Comparison of ENCODE assay signal across 1 cellular context in genomic region chr3:119498188-119498987, GRCh38.
A peak's percentile ranks its signal among the peaks of the same experiment; 100 is the strongest.
TF ChIP-seq lines count a peak whose summit lies in the region.

A gene with protein sequence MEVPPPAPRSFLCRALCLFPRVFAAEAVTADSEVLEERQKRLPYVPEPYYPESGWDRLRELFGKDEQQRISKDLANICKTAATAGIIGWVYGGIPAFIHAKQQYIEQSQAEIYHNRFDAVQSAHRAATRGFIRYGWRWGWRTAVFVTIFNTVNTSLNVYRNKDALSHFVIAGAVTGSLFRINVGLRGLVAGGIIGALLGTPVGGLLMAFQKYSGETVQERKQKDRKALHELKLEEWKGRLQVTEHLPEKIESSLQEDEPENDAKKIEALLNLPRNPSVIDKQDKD (plus strand): TSS chr3:119498547. CDS start chr3:119498734, 187 bp downstream.

TF ChIP-seq in HepG2, 621 proteins besides CTCF, POLR2A, EP300 and RAD21 (continued from another document and continues in another):
- TF ChIP-seq, protein P1, sequence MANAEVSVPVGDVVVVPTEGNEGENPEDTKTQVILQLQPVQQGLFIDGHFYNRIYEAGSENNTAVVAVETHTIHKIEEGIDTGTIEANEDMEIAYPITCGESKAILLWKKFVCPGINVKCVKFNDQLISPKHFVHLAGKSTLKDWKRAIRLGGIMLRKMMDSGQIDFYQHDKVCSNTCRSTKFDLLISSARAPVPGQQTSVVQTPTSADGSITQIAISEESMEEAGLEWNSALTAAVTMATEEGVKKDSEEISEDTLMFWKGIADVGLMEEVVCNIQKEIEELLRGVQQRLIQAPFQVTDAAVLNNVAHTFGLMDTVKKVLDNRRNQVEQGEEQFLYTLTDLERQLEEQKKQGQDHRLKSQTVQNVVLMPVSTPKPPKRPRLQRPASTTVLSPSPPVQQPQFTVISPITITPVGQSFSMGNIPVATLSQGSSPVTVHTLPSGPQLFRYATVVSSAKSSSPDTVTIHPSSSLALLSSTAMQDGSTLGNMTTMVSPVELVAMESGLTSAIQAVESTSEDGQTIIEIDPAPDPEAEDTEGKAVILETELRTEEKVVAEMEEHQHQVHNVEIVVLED (CRISPR knock-in tag; IDR thresholded peaks at IDR 0.05; ENCODE audit: borderline replicate concordance): peak; percentile 83; the same call in 1 of the 2 replicates
- TF ChIP-seq HCFC1 (IDR thresholded peaks at IDR 0.05; ENCODE audit: low read depth, low read length): peak; percentile 75
- no peak for TF ChIP-seq ZNF232 (CRISPR knock-in tag; IDR thresholded peaks at IDR 0.05; ENCODE audit: borderline replicate concordance)
- no peak for TF ChIP-seq CEBPB (IDR thresholded peaks at IDR 0.05; ENCODE audit: borderline replicate concordance, low read depth, low read length)
- TF ChIP-seq, protein P2, sequence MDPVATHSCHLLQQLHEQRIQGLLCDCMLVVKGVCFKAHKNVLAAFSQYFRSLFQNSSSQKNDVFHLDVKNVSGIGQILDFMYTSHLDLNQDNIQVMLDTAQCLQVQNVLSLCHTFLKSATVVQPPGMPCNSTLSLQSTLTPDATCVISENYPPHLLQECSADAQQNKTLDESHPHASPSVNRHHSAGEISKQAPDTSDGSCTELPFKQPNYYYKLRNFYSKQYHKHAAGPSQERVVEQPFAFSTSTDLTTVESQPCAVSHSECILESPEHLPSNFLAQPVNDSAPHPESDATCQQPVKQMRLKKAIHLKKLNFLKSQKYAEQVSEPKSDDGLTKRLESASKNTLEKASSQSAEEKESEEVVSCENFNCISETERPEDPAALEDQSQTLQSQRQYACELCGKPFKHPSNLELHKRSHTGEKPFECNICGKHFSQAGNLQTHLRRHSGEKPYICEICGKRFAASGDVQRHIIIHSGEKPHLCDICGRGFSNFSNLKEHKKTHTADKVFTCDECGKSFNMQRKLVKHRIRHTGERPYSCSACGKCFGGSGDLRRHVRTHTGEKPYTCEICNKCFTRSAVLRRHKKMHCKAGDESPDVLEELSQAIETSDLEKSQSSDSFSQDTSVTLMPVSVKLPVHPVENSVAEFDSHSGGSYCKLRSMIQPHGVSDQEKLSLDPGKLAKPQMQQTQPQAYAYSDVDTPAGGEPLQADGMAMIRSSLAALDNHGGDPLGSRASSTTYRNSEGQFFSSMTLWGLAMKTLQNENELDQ (CRISPR knock-in tag; IDR thresholded peaks at IDR 0.05; ENCODE audit: borderline replicate concordance): no peak
- TF ChIP-seq, protein P3, sequence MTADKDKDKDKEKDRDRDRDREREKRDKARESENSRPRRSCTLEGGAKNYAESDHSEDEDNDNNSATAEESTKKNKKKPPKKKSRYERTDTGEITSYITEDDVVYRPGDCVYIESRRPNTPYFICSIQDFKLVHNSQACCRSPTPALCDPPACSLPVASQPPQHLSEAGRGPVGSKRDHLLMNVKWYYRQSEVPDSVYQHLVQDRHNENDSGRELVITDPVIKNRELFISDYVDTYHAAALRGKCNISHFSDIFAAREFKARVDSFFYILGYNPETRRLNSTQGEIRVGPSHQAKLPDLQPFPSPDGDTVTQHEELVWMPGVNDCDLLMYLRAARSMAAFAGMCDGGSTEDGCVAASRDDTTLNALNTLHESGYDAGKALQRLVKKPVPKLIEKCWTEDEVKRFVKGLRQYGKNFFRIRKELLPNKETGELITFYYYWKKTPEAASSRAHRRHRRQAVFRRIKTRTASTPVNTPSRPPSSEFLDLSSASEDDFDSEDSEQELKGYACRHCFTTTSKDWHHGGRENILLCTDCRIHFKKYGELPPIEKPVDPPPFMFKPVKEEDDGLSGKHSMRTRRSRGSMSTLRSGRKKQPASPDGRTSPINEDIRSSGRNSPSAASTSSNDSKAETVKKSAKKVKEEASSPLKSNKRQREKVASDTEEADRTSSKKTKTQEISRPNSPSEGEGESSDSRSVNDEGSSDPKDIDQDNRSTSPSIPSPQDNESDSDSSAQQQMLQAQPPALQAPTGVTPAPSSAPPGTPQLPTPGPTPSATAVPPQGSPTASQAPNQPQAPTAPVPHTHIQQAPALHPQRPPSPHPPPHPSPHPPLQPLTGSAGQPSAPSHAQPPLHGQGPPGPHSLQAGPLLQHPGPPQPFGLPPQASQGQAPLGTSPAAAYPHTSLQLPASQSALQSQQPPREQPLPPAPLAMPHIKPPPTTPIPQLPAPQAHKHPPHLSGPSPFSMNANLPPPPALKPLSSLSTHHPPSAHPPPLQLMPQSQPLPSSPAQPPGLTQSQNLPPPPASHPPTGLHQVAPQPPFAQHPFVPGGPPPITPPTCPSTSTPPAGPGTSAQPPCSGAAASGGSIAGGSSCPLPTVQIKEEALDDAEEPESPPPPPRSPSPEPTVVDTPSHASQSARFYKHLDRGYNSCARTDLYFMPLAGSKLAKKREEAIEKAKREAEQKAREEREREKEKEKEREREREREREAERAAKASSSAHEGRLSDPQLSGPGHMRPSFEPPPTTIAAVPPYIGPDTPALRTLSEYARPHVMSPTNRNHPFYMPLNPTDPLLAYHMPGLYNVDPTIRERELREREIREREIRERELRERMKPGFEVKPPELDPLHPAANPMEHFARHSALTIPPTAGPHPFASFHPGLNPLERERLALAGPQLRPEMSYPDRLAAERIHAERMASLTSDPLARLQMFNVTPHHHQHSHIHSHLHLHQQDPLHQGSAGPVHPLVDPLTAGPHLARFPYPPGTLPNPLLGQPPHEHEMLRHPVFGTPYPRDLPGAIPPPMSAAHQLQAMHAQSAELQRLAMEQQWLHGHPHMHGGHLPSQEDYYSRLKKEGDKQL (CRISPR knock-in tag; IDR thresholded peaks at IDR 0.05; ENCODE audit: low read depth): peak; percentile 49; the same call in 1 of the 2 replicates
- TF ChIP-seq JDP2 (CRISPR knock-in tag; IDR thresholded peaks at IDR 0.05; ENCODE audit: borderline replicate concordance): no peak; the same call in 1 of the 2 replicates
- no peak for TF ChIP-seq ZNF570 (CRISPR knock-in tag; IDR thresholded peaks at IDR 0.05; ENCODE audit: borderline replicate concordance)
- TF ChIP-seq, protein P4, sequence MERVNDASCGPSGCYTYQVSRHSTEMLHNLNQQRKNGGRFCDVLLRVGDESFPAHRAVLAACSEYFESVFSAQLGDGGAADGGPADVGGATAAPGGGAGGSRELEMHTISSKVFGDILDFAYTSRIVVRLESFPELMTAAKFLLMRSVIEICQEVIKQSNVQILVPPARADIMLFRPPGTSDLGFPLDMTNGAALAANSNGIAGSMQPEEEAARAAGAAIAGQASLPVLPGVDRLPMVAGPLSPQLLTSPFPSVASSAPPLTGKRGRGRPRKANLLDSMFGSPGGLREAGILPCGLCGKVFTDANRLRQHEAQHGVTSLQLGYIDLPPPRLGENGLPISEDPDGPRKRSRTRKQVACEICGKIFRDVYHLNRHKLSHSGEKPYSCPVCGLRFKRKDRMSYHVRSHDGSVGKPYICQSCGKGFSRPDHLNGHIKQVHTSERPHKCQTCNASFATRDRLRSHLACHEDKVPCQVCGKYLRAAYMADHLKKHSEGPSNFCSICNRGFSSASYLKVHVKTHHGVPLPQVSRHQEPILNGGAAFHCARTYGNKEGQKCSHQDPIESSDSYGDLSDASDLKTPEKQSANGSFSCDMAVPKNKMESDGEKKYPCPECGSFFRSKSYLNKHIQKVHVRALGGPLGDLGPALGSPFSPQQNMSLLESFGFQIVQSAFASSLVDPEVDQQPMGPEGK (CRISPR knock-in tag; IDR thresholded peaks at IDR 0.05): peak; percentile 89
- TF ChIP-seq ZFY (CRISPR knock-in tag; IDR thresholded peaks at IDR 0.05): peak; percentile 93
- TF ChIP-seq GATAD1 (CRISPR knock-in tag; IDR thresholded peaks at IDR 0.05): peak; percentile 91
- peak; percentile 58 for TF ChIP-seq ZNF609 (CRISPR knock-in tag; IDR thresholded peaks at IDR 0.05; ENCODE audit: borderline replicate concordance)
- peak; percentile 92 for TF ChIP-seq PHF20 (CRISPR knock-in tag; IDR thresholded peaks at IDR 0.05)
- no peak for TF ChIP-seq ZNF562 (CRISPR knock-in tag; IDR thresholded peaks at IDR 0.05; ENCODE audit: borderline replicate concordance)
- TF ChIP-seq HMGA1 (CRISPR knock-in tag; conservative IDR thresholded peaks at IDR 0.05): no peak
- no peak for TF ChIP-seq CENPX (CRISPR knock-in tag; IDR thresholded peaks at IDR 0.05)
- TF ChIP-seq KDM2A (CRISPR knock-in tag; IDR thresholded peaks at IDR 0.05; ENCODE audit: borderline replicate concordance, low read depth): peak; percentile 68; the same call in 1 of the 2 replicates
- TF ChIP-seq SCMH1 (CRISPR knock-in tag; IDR thresholded peaks at IDR 0.05; ENCODE audit: borderline replicate concordance): no peak
- TF ChIP-seq ZFP37 (CRISPR knock-in tag; IDR thresholded peaks at IDR 0.05; ENCODE audit: borderline replicate concordance): peak; percentile 69; the same call in 1 of the 2 replicates
- peak; percentile 76; the same call in 1 of the 2 replicates for TF ChIP-seq SIX1 (CRISPR knock-in tag; IDR thresholded peaks at IDR 0.05; ENCODE audit: borderline replicate concordance)
- TF ChIP-seq, protein P5, sequence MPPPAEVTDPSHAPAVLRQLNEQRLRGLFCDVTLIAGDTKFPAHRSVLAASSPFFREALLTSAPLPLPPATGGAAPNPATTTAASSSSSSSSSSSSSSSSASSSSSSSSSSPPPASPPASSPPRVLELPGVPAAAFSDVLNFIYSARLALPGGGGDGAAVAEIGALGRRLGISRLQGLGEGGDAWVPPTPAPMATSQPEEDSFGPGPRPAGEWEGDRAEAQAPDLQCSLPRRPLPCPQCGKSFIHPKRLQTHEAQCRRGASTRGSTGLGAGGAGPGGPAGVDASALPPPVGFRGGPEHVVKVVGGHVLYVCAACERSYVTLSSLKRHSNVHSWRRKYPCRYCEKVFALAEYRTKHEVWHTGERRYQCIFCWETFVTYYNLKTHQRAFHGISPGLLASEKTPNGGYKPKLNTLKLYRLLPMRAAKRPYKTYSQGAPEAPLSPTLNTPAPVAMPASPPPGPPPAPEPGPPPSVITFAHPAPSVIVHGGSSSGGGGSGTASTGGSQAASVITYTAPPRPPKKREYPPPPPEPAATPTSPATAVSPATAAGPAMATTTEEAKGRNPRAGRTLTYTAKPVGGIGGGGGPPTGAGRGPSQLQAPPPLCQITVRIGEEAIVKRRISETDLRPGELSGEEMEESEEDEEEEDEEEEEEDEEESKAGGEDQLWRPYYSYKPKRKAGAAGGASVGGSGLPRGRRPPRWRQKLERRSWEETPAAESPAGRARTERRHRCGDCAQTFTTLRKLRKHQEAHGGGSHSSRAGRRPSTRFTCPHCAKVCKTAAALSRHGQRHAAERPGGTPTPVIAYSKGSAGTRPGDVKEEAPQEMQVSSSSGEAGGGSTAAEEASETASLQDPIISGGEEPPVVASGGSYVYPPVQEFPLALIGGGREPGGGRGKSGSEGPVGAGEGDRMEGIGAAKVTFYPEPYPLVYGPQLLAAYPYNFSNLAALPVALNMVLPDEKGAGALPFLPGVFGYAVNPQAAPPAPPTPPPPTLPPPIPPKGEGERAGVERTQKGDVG (CRISPR knock-in tag; IDR thresholded peaks at IDR 0.05; ENCODE audit: borderline replicate concordance): 0 out of 2 replicates have a peak, but pooled peaks have one; percentile 42
- TF ChIP-seq BCL6 (CRISPR knock-in tag; IDR thresholded peaks at IDR 0.05): peak; percentile 64
- 0 out of 2 replicates have a peak, but pooled peaks have one; percentile 17 for TF ChIP-seq TRIM24 (CRISPR knock-in tag; IDR thresholded peaks at IDR 0.05)
- TF ChIP-seq KDM6A (CRISPR knock-in tag; IDR thresholded peaks at IDR 0.05; ENCODE audit: low read depth): 0 out of 2 replicates have a peak, but pooled peaks have one; percentile 24
- TF ChIP-seq KDM4B (CRISPR knock-in tag; IDR thresholded peaks at IDR 0.05): no peak
- 0 out of 2 replicates have a peak, but pooled peaks have one; percentile 36 for TF ChIP-seq FOSL1 (CRISPR knock-in tag; IDR thresholded peaks at IDR 0.05; ENCODE audit: borderline replicate concordance)
- TF ChIP-seq, protein P6, sequence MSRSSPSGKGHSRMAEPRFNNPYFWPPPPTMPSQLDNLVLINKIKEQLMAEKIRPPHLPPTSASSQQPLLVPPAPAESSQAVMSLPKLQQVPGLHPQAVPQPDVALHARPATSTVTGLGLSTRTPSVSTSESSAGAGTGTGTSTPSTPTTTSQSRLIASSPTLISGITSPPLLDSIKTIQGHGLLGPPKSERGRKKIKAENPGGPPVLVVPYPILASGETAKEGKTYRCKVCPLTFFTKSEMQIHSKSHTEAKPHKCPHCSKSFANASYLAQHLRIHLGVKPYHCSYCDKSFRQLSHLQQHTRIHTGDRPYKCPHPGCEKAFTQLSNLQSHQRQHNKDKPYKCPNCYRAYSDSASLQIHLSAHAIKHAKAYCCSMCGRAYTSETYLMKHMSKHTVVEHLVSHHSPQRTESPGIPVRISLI (CRISPR knock-in tag; IDR thresholded peaks at IDR 0.05; ENCODE audit: borderline replicate concordance): no peak
- TF ChIP-seq STAT5B (CRISPR knock-in tag; IDR thresholded peaks at IDR 0.05): peak; percentile 66; the same call in 1 of the 2 replicates
- peak; percentile 82 for TF ChIP-seq ZNF747 (CRISPR knock-in tag; IDR thresholded peaks at IDR 0.05; ENCODE audit: borderline replicate concordance)
